19 cellular contexts compared by ENCODE assay signal in the genomic region with DNA sequence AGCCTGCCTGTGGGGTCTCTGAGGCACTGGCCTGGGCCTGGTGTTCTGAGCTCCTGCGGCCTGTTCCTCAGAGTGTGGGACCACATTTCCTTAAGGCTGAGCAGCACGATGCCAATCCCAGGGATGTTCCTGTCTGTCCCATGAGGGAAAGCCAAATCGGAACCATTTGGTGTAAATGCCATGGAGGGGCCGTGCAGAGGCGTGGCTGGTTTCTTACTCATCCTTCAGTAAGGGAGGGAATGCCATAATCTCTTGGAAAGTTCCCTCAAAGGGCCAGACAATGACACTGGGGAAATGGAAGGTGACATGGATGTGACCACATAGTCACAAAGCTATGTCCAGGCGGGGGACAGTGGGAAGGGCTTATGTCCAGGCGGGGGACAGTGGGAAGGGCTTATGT.
"Had no signal": no experiment of that assay in that cellular context is flagged by ENCODE, and none has a peak within 500 bp of the region (broad histone marks: within the 10 kb centered on the region; RNA-seq: fewer than 3 reads in every experiment).

No MANE protein-coding gene starts in this region.

- H3K4me1 ChIP-seq: breast epithelium, pancreas, stomach, upper lobe of left lung had no signal

- H3K4me3 Mint-ChIP-seq: activated T-cell treated with anti-CD3 and anti-CD28 coated beads, Interleukin-2, amount 50 U/mL, for 4 hours; memory B cell; naive thymus-derived CD4-positive, alpha-beta T cell had no signal

- DNase-seq: activated CD4-positive, alpha-beta T cell treated with anti-CD3 and anti-CD28 coated beads, Interleukin-2, amount 50 U/mL, for 1 hour; activated CD4-positive, CD25-positive, alpha-beta regulatory T cell treated with anti-CD3 and anti-CD28 coated beads, Interleukin-2, amount 50 U/mL, for 72 hours; activated CD8-positive, alpha-beta memory T cell treated with anti-CD3 and anti-CD28 coated beads, Interleukin-2, amount 50 U/mL, for 4 hours; activated effector memory CD4-positive, alpha-beta T cell treated with Interleukin-2 at 50 U/mL for 16 hours; activated naive CD4-positive, alpha-beta T cell treated with anti-CD3 and anti-CD28 coated beads, Interleukin-2, amount 50 U/mL, for 16 hours; activated T-cell treated with anti-CD3 and anti-CD28 coated beads, Interleukin-2, amount 50 U/mL, for 4 hours; adrenal gland; naive thymus-derived CD4-positive, alpha-beta T cell; pancreas; right lobe of liver; stimulated activated CD4-positive, alpha-beta T cell treated with anti-CD3 and anti-CD28 coated beads, Interleukin-4, amount 100 ng/mL, for 1 hour; stomach; T-helper 9 cell; upper lobe of left lung had no signal

- H3K36me3 Mint-ChIP-seq: memory B cell; naive thymus-derived CD4-positive, alpha-beta T cell had no signal

- H3K4me2 ChIP-seq: smooth muscle cell had no signal

- H3K4me1 Mint-ChIP-seq: memory B cell; naive thymus-derived CD4-positive, alpha-beta T cell had no signal

- H3K27me3 Mint-ChIP-seq: memory B cell; naive thymus-derived CD4-positive, alpha-beta T cell had no signal

- H3K27ac ChIP-seq: adrenal gland, coronary artery, pancreas, right lobe of liver, stomach, upper lobe of left lung had no signal

- H3K27me3 ChIP-seq: adrenal gland, breast epithelium, pancreas, right lobe of liver, stomach, upper lobe of left lung had no signal

- H3K27ac Mint-ChIP-seq: memory B cell; naive thymus-derived CD4-positive, alpha-beta T cell had no signal

- H3K4me3 ChIP-seq: adrenal gland, breast epithelium, coronary artery, mucosa of descending colon, pancreas, right lobe of liver, smooth muscle cell, stomach, upper lobe of left lung had no signal

- H3K9me3 ChIP-seq: adrenal gland, breast epithelium, mucosa of descending colon, pancreas, right lobe of liver, stomach, upper lobe of left lung had no signal

- H3K36me3 ChIP-seq: adrenal gland, breast epithelium, pancreas, right lobe of liver, stomach, upper lobe of left lung had no signal

- ATAC-seq: activated T-cell treated with anti-CD3 and anti-CD28 coated beads, Interleukin-2, amount 50 U/mL, for 4 hours; naive thymus-derived CD4-positive, alpha-beta T cell; pancreas; right lobe of liver had no signal

- H3K9me3 Mint-ChIP-seq: activated T-cell treated with anti-CD3 and anti-CD28 coated beads, Interleukin-2, amount 50 U/mL, for 4 hours; memory B cell; naive thymus-derived CD4-positive, alpha-beta T cell had no signal
